ENCODE assay signal across 8 cellular contexts in the genomic region with DNA sequence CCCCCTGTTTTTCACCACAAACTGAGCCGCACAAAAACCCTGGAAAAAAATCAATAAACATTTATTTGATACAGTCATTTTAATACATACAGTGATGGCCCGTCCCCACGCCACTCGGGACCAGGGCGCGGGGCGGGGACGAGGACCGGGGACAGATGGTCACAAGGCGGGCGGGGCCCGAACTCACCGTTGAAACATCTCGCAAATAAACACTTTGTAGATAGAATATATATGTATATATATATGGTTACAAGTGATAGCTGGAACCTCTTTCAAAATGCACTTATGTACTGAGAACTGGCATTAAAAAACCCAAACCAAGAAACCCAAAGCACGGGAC. TPM values are rescaled to one million over a fixed set of nuclear protein-coding genes. Genes with fewer than 3 reads are reported as not detected.
A peak's percentile ranks its signal among the peaks of the same experiment; 100 is the strongest.
DNase-seq lines count a peak whose midpoint lies in the region; ATAC-seq and TF ChIP-seq lines count a peak whose summit lies in the region.

No MANE protein-coding gene starts in this region.

- no peak overlapping the region for H3K4ac ChIP-seq in mesenchymal stem cell (ENCODE audit: low read depth in 1 of 2, low read length in 2 of 2)

- H2AFZ ChIP-seq in mesenchymal stem cell (ENCODE audit: low read depth, low read length): no peak overlapping the region

- H2BK120ac ChIP-seq in mesenchymal stem cell (ENCODE audit: low read depth, low read length): no peak overlapping the region

- H3K27ac ChIP-seq in ascending aorta (peak overlapping the region; percentile 43 to 63), mesenchymal stem cell (ENCODE audit: low read length, poor library complexity, severe bottlenecking) (peak overlapping the region; percentile 11)

- H3K18ac ChIP-seq in mesenchymal stem cell (ENCODE audit: low read depth in 1 of 2, low read length in 2 of 2): no peak overlapping the region

- no peaks in the 10 kb centered on the region for H3K27me3 ChIP-seq in ascending aorta
- no peaks in the 10 kb centered on the region for H3K27me3 ChIP-seq in mesenchymal stem cell (ENCODE audit: control insufficient read depth in 1 of 2, insufficient read depth in 1 of 2, low read length in 2 of 2)

- peak overlapping the region; percentile 89 for H3K9ac ChIP-seq in mesenchymal stem cell (ENCODE audit: low read length)

- H2BK15ac ChIP-seq in mesenchymal stem cell (ENCODE audit: low read depth, poor library complexity, severe bottlenecking): no peak overlapping the region

- peak; percentile 13 for ATAC-seq in HG03045 (IDR thresholded peaks at IDR 0.05; ENCODE audit: unreplicated experiment)
- no peak for ATAC-seq in GM21515 (IDR thresholded peaks at IDR 0.05; ENCODE audit: unreplicated experiment)
- no peak for ATAC-seq in HG02759 (IDR thresholded peaks at IDR 0.05; ENCODE audit: unreplicated experiment)

- H3K14ac ChIP-seq in mesenchymal stem cell (ENCODE audit: low read length in 2 of 2): no peak overlapping the region

- no peak overlapping the region for H4K91ac ChIP-seq in mesenchymal stem cell (ENCODE audit: low read length)

- H3K4me3 ChIP-seq in GM12875 (ENCODE audit: low read depth, low read length) (peak overlapping the region; percentile 32), ascending aorta (peak overlapping the region; percentile 63 to 74), mesenchymal stem cell (ENCODE audit: insufficient read depth in 1 of 2, low read depth in 1 of 2, low read length in 2 of 2) (peak overlapping the region; percentile 54 to 82)

- H2BK5ac ChIP-seq in mesenchymal stem cell (ENCODE audit: low read depth, low read length, poor library complexity, severe bottlenecking): no peak overlapping the region

- H3K36me3 ChIP-seq in ascending aorta: peaks cover 2 to 17% of the 10 kb centered on the region in 2 donors
- H3K36me3 ChIP-seq in mesenchymal stem cell (ENCODE audit: control insufficient read depth in 1 of 2, insufficient read depth in 2 of 2, low read depth in 1 of 2, low read length in 2 of 2): peaks cover 26 to 62% of the 10 kb centered on the region in 2 experiments

- no peak overlapping the region for H2BK12ac ChIP-seq in mesenchymal stem cell (ENCODE audit: low read length in 2 of 2)

- H3K23ac ChIP-seq in mesenchymal stem cell (ENCODE audit: low read length in 2 of 2): no peak overlapping the region

- H3K79me1 ChIP-seq in mesenchymal stem cell (replicated peaks; ENCODE audit: low read length, poor library complexity, severe bottlenecking): peaks cover 25% of the 10 kb centered on the region

- under 1% methylated on average over 10 of the region's 15 CpGs for WGBS in mesenchymal stem cell

- no peak for DNase-seq in ascending aorta (ENCODE audit: low spot score in 2 of 2)
- DNase-seq in mesenchymal stem cell: no peak
- no peak for DNase-seq in occipital lobe (lab: John Stamatoyannopoulos, UW)
- no peak for DNase-seq in LoVo (ENCODE audit: low spot score)

- intact Hi-C loops in ascending aorta (cut with DNase I): loop anchor here (1.0 to 5.0 kb wide), 4 partner anchors 25 to 434 kb away; partner anchors contain the start of genes DNAJC5, PPDPF, PRPF6 and TCEA2

- peaks cover 7 to 29% of the 10 kb centered on the region in 2 donors for H3K4me1 ChIP-seq in ascending aorta
- H3K4me1 ChIP-seq in mesenchymal stem cell (ENCODE audit: control insufficient read depth, insufficient read depth, low read depth, low read length): peaks cover 48% of the 10 kb centered on the region

- no peaks in the 10 kb centered on the region for H3K9me3 ChIP-seq in ascending aorta
- H3K9me3 ChIP-seq in mesenchymal stem cell (ENCODE audit: control insufficient read depth, low read length): no peaks in the 10 kb centered on the region

- H2AK5ac ChIP-seq in mesenchymal stem cell (ENCODE audit: low read length, severe bottlenecking): no peak overlapping the region

- no peak for TF ChIP-seq CTCF in GM12875 (IDR thresholded peaks at IDR 0.05; ENCODE audit: borderline replicate concordance, insufficient read depth, low read depth, low read length)
- no peak for TF ChIP-seq CTCF in ascending aorta (IDR thresholded peaks at IDR 0.05)

- peak overlapping the region; percentile 93 for H3K4me2 ChIP-seq in mesenchymal stem cell (ENCODE audit: low read length, poor library complexity, severe bottlenecking)

- no peak overlapping the region for H4K8ac ChIP-seq in mesenchymal stem cell (ENCODE audit: low read length)

RNA-seq across cellular contexts. Expression of gene UCKL1, which starts 0.4 kb away (rescaled TPM):
- total RNA-seq in ascending aorta (95.4 TPM), occipital lobe (17.8 TPM)
- 21.1 TPM for polyA plus RNA-seq in mesenchymal stem cell (2013, experiment 1 of 2)
- polyA plus RNA-seq in mesenchymal stem cell (2013, experiment 2 of 2): 20.1 TPM

RNA-seq across cellular contexts. Expression of gene ZNF512B, which starts 13.1 kb away (rescaled TPM):
- total RNA-seq in ascending aorta: 17.5 TPM
- 12.2 TPM for polyA plus RNA-seq in mesenchymal stem cell (2013, experiment 1 of 2)
- polyA plus RNA-seq in mesenchymal stem cell (2013, experiment 2 of 2): 11.7 TPM
- total RNA-seq in occipital lobe: 15.8 TPM

RNA-seq across cellular contexts. Expression of gene SAMD10, which starts 22.8 kb away (rescaled TPM):
- total RNA-seq in ascending aorta (not detected), occipital lobe (6.4 TPM)
- polyA plus RNA-seq in mesenchymal stem cell (2013, experiment 1 of 2): 2.8 TPM
- 2.2 TPM for polyA plus RNA-seq in mesenchymal stem cell (2013, experiment 2 of 2)

RNA-seq across cellular contexts. Expression of gene PRPF6, which starts 24.3 kb away (rescaled TPM):
- 33.5 TPM for total RNA-seq in ascending aorta
- polyA plus RNA-seq in mesenchymal stem cell (2013, experiment 1 of 2): 31.5 TPM
- 30.9 TPM for polyA plus RNA-seq in mesenchymal stem cell (2013, experiment 2 of 2)
- total RNA-seq in occipital lobe: 71.0 TPM
